In the genomic region with DNA sequence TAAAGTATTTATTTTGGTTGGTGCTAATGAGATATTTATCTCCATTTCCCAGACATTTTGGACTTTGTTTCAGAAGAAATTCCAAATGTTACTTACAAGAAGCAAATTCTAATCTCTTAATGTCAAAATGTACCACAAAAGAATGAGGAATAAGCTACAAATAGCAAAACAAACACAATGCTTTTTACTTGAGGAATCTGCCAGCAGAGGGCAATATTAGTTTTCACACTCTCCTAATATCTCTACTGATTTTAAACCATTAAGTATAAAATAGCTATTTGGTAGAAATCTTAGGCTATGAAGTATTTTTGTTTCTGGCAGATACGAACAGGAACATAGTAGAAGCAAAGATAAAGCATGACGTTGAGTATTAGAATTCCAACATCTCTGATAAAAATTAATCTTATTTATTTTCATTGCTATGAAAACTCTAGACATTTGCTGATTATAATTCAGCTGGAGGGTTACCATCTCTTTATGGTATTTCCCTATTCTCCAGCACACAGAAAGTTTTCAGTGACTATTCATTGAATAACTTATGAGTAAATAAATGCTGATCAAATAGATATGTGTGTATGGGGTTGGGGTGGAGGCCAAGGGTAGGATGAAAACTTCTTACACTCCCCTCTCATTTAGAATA, we compare ENCODE assay signal across 8 cellular contexts. TPM values are rescaled to one million over a fixed set of nuclear protein-coding genes. Genes with fewer than 3 reads are reported as not detected.
DNase-seq lines count a peak whose midpoint lies in the region; ATAC-seq, FAIRE-seq and TF ChIP-seq lines count a peak whose summit lies in the region.

No MANE protein-coding gene starts in this region.

- peaks cover 0 to 12% (median 0%) of the 10 kb centered on the region in 4 donors for H3K4me1 ChIP-seq in right lobe of liver

- H3K36me3 Mint-ChIP-seq in brain = no peaks in the 10 kb centered on the region
- no peaks in the 10 kb centered on the region for H3K36me3 Mint-ChIP-seq in activated CD4-positive, alpha-beta T cell treated with anti-CD3 and anti-CD28 coated beads, Interleukin-2, amount 10 ng/mL, durations not matched to agents 7 days and 5 days (ENCODE audit: low read depth)

- H3K4me3 ChIP-seq in right lobe of liver (no peak overlapping the region), H7 (ENCODE audit: insufficient read depth, low read depth, low read length) (no peak overlapping the region)

- peak; percentile 53 to 67 (median 66) for ATAC-seq in right lobe of liver
- ATAC-seq in activated CD4-positive, CD25-positive, alpha-beta regulatory T cell treated with anti-CD3 and anti-CD28 coated beads, Interleukin-2, amount 50 U/mL, for 24 hours = no peak

- no peaks in the 10 kb centered on the region for H3K9me3 Mint-ChIP-seq in brain
- no peaks in the 10 kb centered on the region for H3K9me3 Mint-ChIP-seq in activated CD4-positive, alpha-beta T cell treated with anti-CD3 and anti-CD28 coated beads, Interleukin-2, amount 10 ng/mL, durations not matched to agents 7 days and 5 days

- DNase-seq in D721Med (ENCODE audit: insufficient read length, low spot score) (no peak), M059J (ENCODE audit: low read depth) (peak; percentile 57), right lobe of liver (no peak), H7 (no peak), KBM-7 (no peak)
- no peak for DNase-seq in activated CD4-positive, alpha-beta T cell treated with anti-CD3 and anti-CD28 coated beads, Interleukin-2, amount 10 ng/mL, durations not matched to agents 7 days and 5 days

- H3K4me1 Mint-ChIP-seq in brain = peaks cover 6% of the 10 kb centered on the region
- no peaks in the 10 kb centered on the region for H3K4me1 Mint-ChIP-seq in activated CD4-positive, alpha-beta T cell treated with anti-CD3 and anti-CD28 coated beads, Interleukin-2, amount 10 ng/mL, durations not matched to agents 7 days and 5 days

- CTCF ChIA-PET in activated CD4-positive, alpha-beta T cell treated with anti-CD3 and anti-CD28 coated beads, Interleukin-2, amount 10 ng/mL, durations not matched to agents 7 days and 5 days (lab: Charles Lee) = no interaction called here

- no peaks in the 10 kb centered on the region for H3K9me3 ChIP-seq in right lobe of liver

- intact Hi-C loops in right lobe of liver (cut with DNase I) = no loop called here

- POLR2A ChIA-PET in activated CD4-positive, alpha-beta T cell treated with anti-CD3 and anti-CD28 coated beads, Interleukin-2, amount 10 ng/mL, durations not matched to agents 7 days and 5 days (lab: Charles Lee) = no interaction called here

- no peak overlapping the region for H3K27ac ChIP-seq in right lobe of liver

- 6% methylated on average over 2 of the region's 2 CpGs for WGBS in right lobe of liver (ENCODE audit: insufficient coverage, low coverage, low lambda C conversion rate, missing lambda C conversion rate)

- H3K27ac Mint-ChIP-seq in brain = no peak overlapping the region
- H3K27ac Mint-ChIP-seq in activated CD4-positive, alpha-beta T cell treated with anti-CD3 and anti-CD28 coated beads, Interleukin-2, amount 10 ng/mL, durations not matched to agents 7 days and 5 days = no peak overlapping the region

- in situ Hi-C loops in KBM-7 (cut with MboI; ENCODE audit: low pct_unique_long_range_greater_than_20kb, low sequenced_read_pairs) = no loop called here

- FAIRE-seq in D721Med (lab: Jason Lieb, UNC) = peak; percentile 91

- H3K27me3 ChIP-seq in right lobe of liver = no peaks in the 10 kb centered on the region
- H3K27me3 ChIP-seq in H7 (ENCODE audit: control insufficient read depth, insufficient read depth, low read length) = no peaks in the 10 kb centered on the region

- no peak overlapping the region for H3K4me3 Mint-ChIP-seq in brain
- no peak overlapping the region for H3K4me3 Mint-ChIP-seq in activated CD4-positive, alpha-beta T cell treated with anti-CD3 and anti-CD28 coated beads, Interleukin-2, amount 10 ng/mL, durations not matched to agents 7 days and 5 days

- TF ChIP-seq CTCF in D721Med (IDR thresholded peaks at IDR 0.05; ENCODE audit: insufficient read depth, missing control alignments) (peak; percentile 74), brain (conservative IDR thresholded peaks at IDR 0.05) (peak; percentile 70 to 78), right lobe of liver (IDR thresholded peaks at IDR 0.05) (peak; percentile 43 to 69 (median 62))

- H3K36me3 ChIP-seq in right lobe of liver (no peaks in the 10 kb centered on the region), H7 (replicated peaks; ENCODE audit: control insufficient read depth, insufficient read depth, low read length) (no peaks in the 10 kb centered on the region)

- no peak for TF ChIP-seq POLR2A in right lobe of liver (IDR thresholded peaks at IDR 0.05)

- H3K27me3 Mint-ChIP-seq in brain = peaks cover 3% of the 10 kb centered on the region
- peaks cover 19% of the 10 kb centered on the region for H3K27me3 Mint-ChIP-seq in activated CD4-positive, alpha-beta T cell treated with anti-CD3 and anti-CD28 coated beads, Interleukin-2, amount 10 ng/mL, durations not matched to agents 7 days and 5 days

RNA-seq across cellular contexts. Expression of a gene that starts 13.4 kb away (rescaled TPM):
- total RNA-seq in M059J (2014; rRNA removed; shearing (Covaris generic)) = 1.6 and 2.1 TPM in 2 replicates
- 0.32 TPM for polyA plus RNA-seq in brain (ENCODE audit: insufficient read depth, low read depth, low replicate concordance)
- total RNA-seq in right lobe of liver = 1 to 10 TPM; 4.7 to 7.5 (median 5.7) TPM
- under 1 TPM; 0.07 to 0.21 TPM for total RNA-seq in activated CD4-positive, alpha-beta T cell treated with anti-CD3 and anti-CD28 coated beads, Interleukin-2, amount 10 ng/mL, durations not matched to agents 7 days and 5 days
- total RNA-seq in H7 (2014; rRNA removed; shearing (Covaris generic)) = 5.7 and 7.3 TPM in 2 replicates

Comparison
In these comparisons a context has a peak if more than half of its experiments do, and no peak if none do; other contexts are left out.
1. ATAC-seq: peak in right lobe of liver (4 of 4); none in activated CD4-positive, CD25-positive, alpha-beta regulatory T cell treated with anti-CD3 and anti-CD28 coated beads, Interleukin-2, amount 50 U/mL, for 24 hours (0 of 2).
2. Peak in every context shown above with its lines, with median percentiles within 50 percentile points of each other: CTCF ChIP-seq.